Comparison of ENCODE assay signal across 1 cellular context in genomic region chr15:74382004-74382816, GRCh38.
A peak's percentile ranks its signal among the peaks of the same experiment; 100 is the strongest.
TF ChIP-seq lines count a peak whose summit lies in the region.

No MANE protein-coding gene starts in this region.

TF ChIP-seq in IMR-90, 13 proteins besides CTCF, POLR2A, EP300 and RAD21 (continued from another document):
- TF ChIP-seq SMC3 (IDR thresholded peaks at IDR 0.05; ENCODE audit: low read depth, low read length) (peak; percentile 99), NFE2L2 (IDR thresholded peaks at IDR 0.05; ENCODE audit: low read depth, low read length) (no peak), ELK1 (IDR thresholded peaks at IDR 0.05; ENCODE audit: borderline replicate concordance, low read depth, low read length) (no peak), RCOR1 (IDR thresholded peaks at IDR 0.05; ENCODE audit: insufficient replicate concordance, low read length) (no peak), USF2 (IDR thresholded peaks at IDR 0.05; ENCODE audit: low read depth, low read length) (peak; percentile 47; the same call in 1 of the 2 replicates), FOS (IDR thresholded peaks at IDR 0.05; ENCODE audit: low read depth, low read length) (no peak), MXI1 (IDR thresholded peaks at IDR 0.05; ENCODE audit: borderline replicate concordance, low read depth, low read length) (no peak), MAZ (IDR thresholded peaks at IDR 0.05; ENCODE audit: borderline replicate concordance, low read depth, low read length) (peak; percentile 32; the same call in 1 of the 2 replicates), CHD1 (IDR thresholded peaks at IDR 0.05; ENCODE audit: low read depth, low read length) (no peak)
